Comparison of ENCODE assay signal across 8 cellular contexts in the genomic region with DNA sequence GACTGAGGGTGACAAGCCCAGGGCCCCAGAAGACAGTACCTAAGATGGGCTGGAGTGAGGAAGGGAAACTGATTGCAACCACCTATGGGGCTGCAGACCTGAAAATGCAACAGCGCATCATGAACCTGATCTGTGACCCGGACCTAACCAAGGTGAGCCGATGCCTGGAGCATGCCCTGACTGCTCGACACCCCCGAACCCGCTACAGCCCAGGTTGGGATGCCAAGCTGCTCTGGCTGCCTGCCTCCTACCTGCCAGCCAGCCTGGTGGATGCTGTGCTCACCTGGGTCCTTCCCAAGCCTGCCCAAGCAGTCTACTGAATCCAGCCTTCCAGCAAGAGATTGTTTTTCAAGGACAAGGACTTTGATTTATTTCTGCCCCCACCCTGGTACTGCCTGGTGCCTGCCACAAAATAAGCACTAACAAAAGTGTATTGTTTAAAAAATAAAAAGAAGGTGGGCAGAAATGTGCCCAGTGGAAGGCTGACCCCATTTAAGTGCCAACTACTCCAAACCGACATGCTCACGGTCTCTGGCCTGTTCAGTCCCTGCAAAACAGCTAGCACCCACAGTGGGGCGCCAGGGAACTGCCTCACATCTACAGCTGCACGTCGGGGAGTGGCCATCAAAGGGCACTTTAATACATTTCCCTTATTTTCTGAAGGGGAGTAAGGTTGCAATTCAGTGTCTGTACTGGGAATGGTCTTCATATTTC. TPM values are rescaled to one million over a fixed set of nuclear protein-coding genes. Genes with fewer than 3 reads are reported as not detected.
DNase-seq lines count a peak whose midpoint lies in the region; ATAC-seq, FAIRE-seq and TF ChIP-seq lines count a peak whose summit lies in the region.

No MANE protein-coding gene starts in this region.

- no peaks in the 10 kb centered on the region for H3K27me3 ChIP-seq in Loucy (ENCODE audit: insufficient read depth, low read length, poor library complexity, severe bottlenecking)

- no peak for FAIRE-seq in kidney (lab: Jason Lieb, UNC)

- H3K4me1 Mint-ChIP-seq in T-helper 1 cell treated with Interleukin-12 subunit alpha and Interleukin-12 subunit beta and Interleukin-4 antibody, amounts not matched to agents 30 μg/mL and 1 μg/mL, for 36 hours (ENCODE audit: low read depth): peaks cover 15% of the 10 kb centered on the region
- H3K4me1 Mint-ChIP-seq in brain: peaks cover 51% of the 10 kb centered on the region

- H3K27me3 Mint-ChIP-seq in T-helper 1 cell treated with Interleukin-12 subunit alpha and Interleukin-12 subunit beta and Interleukin-4 antibody, amounts not matched to agents 30 μg/mL and 1 μg/mL, for 36 hours (ENCODE audit: low read depth): no peaks in the 10 kb centered on the region
- peaks cover 3% of the 10 kb centered on the region for H3K27me3 Mint-ChIP-seq in brain

- no peaks in the 10 kb centered on the region for H3K9me2 ChIP-seq in Loucy (replicated peaks; ENCODE audit: low read depth, low read length)

- H3K9ac ChIP-seq in Loucy (ENCODE audit: low read depth, low read length, poor library complexity, severe bottlenecking) (no peak overlapping the region), kidney (ENCODE audit: low read length in 2 of 2) (no peak overlapping the region)

- H3K4me2 ChIP-seq in Loucy (ENCODE audit: low read depth, low read length, poor library complexity, severe bottlenecking): no peak overlapping the region

- H3K9me3 Mint-ChIP-seq in T-helper 1 cell treated with Interleukin-12 subunit alpha and Interleukin-12 subunit beta and Interleukin-4 antibody, amounts not matched to agents 30 μg/mL and 1 μg/mL, for 36 hours: no peaks in the 10 kb centered on the region
- H3K9me3 Mint-ChIP-seq in brain: no peaks in the 10 kb centered on the region

- H3F3A ChIP-seq in Loucy (ENCODE audit: low read depth): no peaks in the 10 kb centered on the region

- peak overlapping the region; percentile 44 for H3K4me3 Mint-ChIP-seq in T-helper 1 cell treated with Interleukin-12 subunit alpha and Interleukin-12 subunit beta and Interleukin-4 antibody, amounts not matched to agents 30 μg/mL and 1 μg/mL, for 36 hours
- H3K4me3 Mint-ChIP-seq in brain: peak overlapping the region; percentile 24 to 83 (median 39)

- H3K36me3 ChIP-seq in Loucy (ENCODE audit: insufficient read depth, low read length) (peaks cover 7% of the 10 kb centered on the region; the same call in 1 of the 2 replicates), kidney (ENCODE audit: control insufficient read depth in 1 of 2, insufficient read depth in 2 of 2, low read length in 2 of 2) (peaks cover 13 to 33% of the 10 kb centered on the region in 2 donors)

- no peak overlapping the region for H2AFZ ChIP-seq in Loucy (ENCODE audit: low read length)

- no peak for ATAC-seq in HG03378 (IDR thresholded peaks at IDR 0.05; ENCODE audit: unreplicated experiment)

- peaks cover 18% of the 10 kb centered on the region for H3K4me1 ChIP-seq in Loucy (ENCODE audit: insufficient read depth, low read length, poor library complexity, severe bottlenecking)
- peaks cover 31 to 37% of the 10 kb centered on the region in 2 donors for H3K4me1 ChIP-seq in kidney (ENCODE audit: control insufficient read depth in 1 of 2, insufficient read depth in 1 of 2, low read depth in 1 of 2, low read length in 2 of 2)

- intact Hi-C loops in kidney (cut with DNase I): no loop called here

- peak overlapping the region in 1 of 2 donors; percentile 2 for H3K27ac ChIP-seq in kidney (ENCODE audit: low read depth in 2 of 2, low read length in 2 of 2)

- no peak overlapping the region for H3K4me3 ChIP-seq in Loucy (ENCODE audit: low read length, poor library complexity, severe bottlenecking)
- no peak overlapping the region for H3K4me3 ChIP-seq in kidney (ENCODE audit: low read length in 2 of 2)

- H3K9me3 ChIP-seq in Loucy (ENCODE audit: insufficient read depth, low read depth, low read length) (no peaks in the 10 kb centered on the region), kidney (ENCODE audit: control insufficient read depth in 1 of 2, low read length in 2 of 2) (no peaks in the 10 kb centered on the region)

- H3K79me2 ChIP-seq in Loucy (ENCODE audit: insufficient read depth, low read length): peaks cover 36% of the 10 kb centered on the region

- peak overlapping the region; percentile 41 for H3K27ac Mint-ChIP-seq in T-helper 1 cell treated with Interleukin-12 subunit alpha and Interleukin-12 subunit beta and Interleukin-4 antibody, amounts not matched to agents 30 μg/mL and 1 μg/mL, for 36 hours
- H3K27ac Mint-ChIP-seq in brain: peak overlapping the region; percentile 72 to 98 (median 80)

- peaks cover 12% of the 10 kb centered on the region for H3K36me3 Mint-ChIP-seq in T-helper 1 cell treated with Interleukin-12 subunit alpha and Interleukin-12 subunit beta and Interleukin-4 antibody, amounts not matched to agents 30 μg/mL and 1 μg/mL, for 36 hours (ENCODE audit: low read depth)
- H3K36me3 Mint-ChIP-seq in brain: peaks cover 31% of the 10 kb centered on the region

- DNase-seq in GM10266 (ENCODE audit: extremely low spot score) (peak; percentile 71), kidney (peak; percentile 86), 8988T (no peak)
- peak; percentile 52 to 58 for DNase-seq in stimulated activated CD4-positive, alpha-beta T cell treated with anti-CD3 and anti-CD28 coated beads, Interleukin-2, amount 100 ng/mL, for 48 hours

- peaks cover 23% of the 10 kb centered on the region for H4K20me1 ChIP-seq in Loucy (ENCODE audit: insufficient read depth, low read length, poor library complexity, severe bottlenecking)

- TF ChIP-seq CTCF in GM10266 (IDR thresholded peaks at IDR 0.05; ENCODE audit: control insufficient read depth, insufficient read depth, low read depth, missing control alignments): peak; percentile 73
- TF ChIP-seq CTCF in Loucy (conservative IDR thresholded peaks at IDR 0.05; ENCODE audit: low read length): peak; percentile 91
- TF ChIP-seq CTCF in brain (conservative IDR thresholded peaks at IDR 0.05): peak; percentile 64 to 74
- peak; percentile 51 for TF ChIP-seq CTCF in kidney (IDR thresholded peaks at IDR 0.05; ENCODE audit: borderline replicate concordance, extremely low read depth, insufficient read depth)

RNA-seq across cellular contexts. Expression of a gene that starts 4.2 kb away (rescaled TPM):
- polyA plus RNA-seq in brain (ENCODE audit: insufficient read depth, low read depth, low replicate concordance) (2.0 TPM), kidney (ENCODE audit: insufficient read depth, low read depth, low replicate concordance) (30.2 TPM)
- 11.1 TPM for total RNA-seq in kidney

RNA-seq across cellular contexts. Expression of a gene that starts 4.4 kb away (rescaled TPM):
- polyA plus RNA-seq in brain (ENCODE audit: insufficient read depth, low read depth, low replicate concordance) (568 TPM), kidney (ENCODE audit: insufficient read depth, low read depth, low replicate concordance) (1,381 TPM)
- 1,130 TPM for total RNA-seq in kidney

RNA-seq across cellular contexts. Expression of a gene that starts 8.5 kb away (rescaled TPM):
- polyA plus RNA-seq in brain (ENCODE audit: insufficient read depth, low read depth, low replicate concordance) (257 TPM), kidney (ENCODE audit: insufficient read depth, low read depth, low replicate concordance) (451 TPM)
- total RNA-seq in kidney: 116 TPM

RNA-seq across cellular contexts. Expression of a gene that starts 16.7 kb away (rescaled TPM):
- polyA plus RNA-seq in brain (ENCODE audit: insufficient read depth, low read depth, low replicate concordance): 17.4 TPM
- 66.3 TPM for total RNA-seq in kidney
- polyA plus RNA-seq in kidney (ENCODE audit: insufficient read depth, low read depth, low replicate concordance): 26.2 TPM

RNA-seq across cellular contexts. Expression of a gene that starts 18.5 kb away (rescaled TPM):
- polyA plus RNA-seq in brain (ENCODE audit: insufficient read depth, low read depth, low replicate concordance) (26.9 TPM), kidney (ENCODE audit: insufficient read depth, low read depth, low replicate concordance) (3.4 TPM)
- total RNA-seq in kidney: 6.2 TPM

Comparison
In these comparisons a context has a peak if more than half of its experiments do, and no peak if none do; other contexts are left out.
1. RNA of a gene that starts 4.2 kb away (polyA plus RNA-seq): 30.2 TPM in kidney (single experiment); 2.0 TPM in brain (single experiment); every median in the first group is over 10 times any median in the second.
2. Peak in every context shown above with its lines, with median percentiles within 50 percentile points of each other: CTCF ChIP-seq.